Comparison of ENCODE assay signal across 23 cellular contexts in genomic region chr3:14730703-14731102, GRCh38. TPM values are rescaled to one million over a fixed set of nuclear protein-coding genes. Genes with fewer than 3 reads are reported as not detected.
DNase-seq lines count a peak whose midpoint lies in the region; ATAC-seq, FAIRE-seq and TF ChIP-seq lines count a peak whose summit lies in the region.
"Had no signal": no experiment of that assay in that cellular context is flagged by ENCODE, and none has a peak within 500 bp of the region (broad histone marks: within the 10 kb centered on the region; RNA-seq: fewer than 3 reads in every experiment).

No MANE protein-coding gene starts in this region.

- no peak overlapping the region for H3K4me3 ChIP-seq in A549
- H3K4me3 ChIP-seq in PC-3 (ENCODE audit: low read length), result no peak overlapping the region
- H3K4me3 ChIP-seq in bronchial epithelial cell (ENCODE audit: low read depth, low read length), result no peak overlapping the region
- H3K4me3 ChIP-seq: BLaER1 treated with 17β-estradiol and CSF1 and Interleukin-3, amounts not matched to agents 10 nM and 100 nM; GM23248 had no signal

- H3K9ac ChIP-seq in PC-3 (ENCODE audit: low read length), result no peak overlapping the region
- H3K9ac ChIP-seq: BLaER1 treated with 17β-estradiol and CSF1 and Interleukin-3, amounts not matched to agents 10 nM and 100 nM; GM23248 had no signal

- H3K27me3 ChIP-seq in PC-3 (ENCODE audit: low read length) (no peaks in the 10 kb centered on the region), bronchial epithelial cell (ENCODE audit: control insufficient read depth, insufficient read depth, low read length) (peaks cover 3% of the 10 kb centered on the region)
- H3K27me3 ChIP-seq: BE2C; BLaER1 treated with 17β-estradiol and CSF1 and Interleukin-3, amounts not matched to agents 10 nM and 100 nM had no signal

- peaks cover 10% of the 10 kb centered on the region; the same call in 2 of the 3 replicates for H3K4me1 ChIP-seq in A549
- peaks cover 7% of the 10 kb centered on the region for H3K4me1 ChIP-seq in PC-3 (ENCODE audit: insufficient read depth, low read length)
- H3K4me1 ChIP-seq: BE2C had no signal

- no peak overlapping the region for H2AFZ ChIP-seq in PC-3 (ENCODE audit: low read length)
- H2AFZ ChIP-seq: GM23248 had no signal

- TF ChIP-seq RAD21 in A549 (conservative IDR thresholded peaks at IDR 0.05 in 1 of 2, IDR thresholded peaks at IDR 0.05 in 1 of 2), result no peak

- ATAC-seq in A549 (peak; percentile 24 to 72; a peak in 3 of 6 replicates), PC-3 (peak; percentile 91)

- no TSS peak for BruUV-seq in PC-3 (replicated peaks; lab: Mats Ljungman, UMichigan)

- TF ChIP-seq CTCF in A549 (IDR thresholded peaks at IDR 0.05) (no peak), PC-3 (conservative IDR thresholded peaks at IDR 0.05; ENCODE audit: low read depth, low read length) (no peak), bronchial epithelial cell (IDR thresholded peaks at IDR 0.05; ENCODE audit: insufficient read depth, low read length, severe bottlenecking) (no peak)

- POLR2A ChIA-PET in A549 (lab: Yijun Ruan, JAX), result no interaction called here
- POLR2A ChIA-PET in PC-3 (lab: Charles Lee; ENCODE audit: unreplicated experiment), result no interaction called here

- TF ChIP-seq POLR2A in A549 (IDR thresholded peaks at IDR 0.05; ENCODE audit: low read length), result no peak

- no peaks in the 10 kb centered on the region for H3K9me2 ChIP-seq in PC-3 (replicated peaks; ENCODE audit: low read length)

- no peak for FAIRE-seq in A549 (lab: Jason Lieb, UNC)
- no peak for FAIRE-seq in bronchial epithelial cell (lab: Jason Lieb, UNC)
- FAIRE-seq: D721Med, G401.6, GM12892, H1 had no signal

- peak in 1 of 2 experiments; percentile 18 for DNase-seq in A549 (ENCODE audit: low read depth in 1 of 2, low spot score in 1 of 2)
- DNase-seq in NCI-H526 (lab: John Stamatoyannopoulos, UW), result peak; percentile 78 to 85
- DNase-seq in PC-3, result peak; percentile 56
- DNase-seq in bronchial epithelial cell (ENCODE audit: low read depth), result peak; percentile 8
- DNase-seq in AG20443 (ENCODE audit: low spot score), result no peak
- DNase-seq in caudate nucleus (lab: John Stamatoyannopoulos, UW), result no peak
- DNase-seq: AML-193; BE2C; CD4-positive, alpha-beta T cell; CD8-positive, alpha-beta memory T cell; DMS 273 treated with DMSO at 0.1 percent for 48 hours; DND-41; GM23248; H7; HCEC 1CT had no signal

- H3K36me3 ChIP-seq in PC-3 (ENCODE audit: low read depth, low read length), result no peaks in the 10 kb centered on the region
- H3K36me3 ChIP-seq in bronchial epithelial cell (ENCODE audit: control insufficient read depth, insufficient read depth, low read length), result no peaks in the 10 kb centered on the region
- H3K36me3 ChIP-seq: BE2C; BLaER1 treated with 17β-estradiol and CSF1 and Interleukin-3, amounts not matched to agents 10 nM and 100 nM had no signal

- H3F3A ChIP-seq in PC-3 (ENCODE audit: low read length, unreplicated experiment), result no peaks in the 10 kb centered on the region

- no peaks in the 10 kb centered on the region for H4K20me1 ChIP-seq in PC-3 (ENCODE audit: low read length)
- H4K20me1 ChIP-seq: BLaER1 treated with 17β-estradiol and CSF1 and Interleukin-3, amounts not matched to agents 10 nM and 100 nM had no signal

- no peak overlapping the region for H3K27ac ChIP-seq in A549
- H3K27ac ChIP-seq in PC-3 (ENCODE audit: low read length), result peak overlapping the region; percentile 21; the same call in 1 of the 2 replicates
- H3K27ac ChIP-seq in caudate nucleus (ENCODE audit: low read depth, low read length), result no peak overlapping the region
- H3K27ac ChIP-seq: BLaER1 treated with 17β-estradiol and CSF1 and Interleukin-3, amounts not matched to agents 10 nM and 100 nM; GM23248 had no signal

- H3K4me2 ChIP-seq in A549, result peak overlapping the region; percentile 42
- H3K4me2 ChIP-seq in PC-3 (ENCODE audit: low read length), result peak overlapping the region; percentile 14; the same call in 1 of the 2 replicates
- H3K4me2 ChIP-seq: BLaER1 treated with 17β-estradiol and CSF1 and Interleukin-3, amounts not matched to agents 10 nM and 100 nM had no signal

- intact Hi-C loops in PC-3 (cut with micrococcal nuclease), result no loop called here

- H3K9me3 ChIP-seq in A549, result no peaks in the 10 kb centered on the region
- no peaks in the 10 kb centered on the region for H3K9me3 ChIP-seq in PC-3 (ENCODE audit: low read length)
- H3K9me3 ChIP-seq: BE2C; BLaER1 treated with 17β-estradiol and CSF1 and Interleukin-3, amounts not matched to agents 10 nM and 100 nM had no signal

- WGBS in A549 (ENCODE audit: missing lambda C conversion rate), result 67% methylated on average over 5 of the region's 5 CpGs

- CTCF ChIA-PET in A549 (lab: Yijun Ruan, JAX), result no interaction called here
- CTCF ChIA-PET in PC-3 (lab: Charles Lee), result no interaction called here

- TF ChIP-seq EP300 in A549 (IDR thresholded peaks at IDR 0.05), result no peak

- H3K79me2 ChIP-seq in PC-3 (ENCODE audit: low read length), result no peaks in the 10 kb centered on the region

TF ChIP-seq in A549, 52 proteins besides CTCF, POLR2A, EP300 and RAD21:
- TF ChIP-seq ZSCAN20 (CRISPR knock-in tag; IDR thresholded peaks at IDR 0.05) (no peak), FOSL2 (IDR thresholded peaks at IDR 0.05) (no peak), FOSL2 (CRISPR knock-in tag; IDR thresholded peaks at IDR 0.05) (peak; percentile 19; the same call in 1 of the 2 replicates)

RNA-seq across cellular contexts. Expression of gene C3orf20, which starts 55.8 kb away (rescaled TPM):
- polyA plus RNA-seq in A549 (2011; rRNA removed) (0.05 and 0.15 TPM in 2 replicates), A549 (2017; fragmentation: RNase III; extraction: RNeasy Plus Mini Kit Qiagen cat#74134 plus additional on column Dnase treatment) (0.03 to 0.08 TPM in 2 of 3 replicates, not detected in the other)
- not detected in 2 replicates for polyA plus RNA-seq in A549 (2012; cell fraction: cytosol; rRNA removed)
- polyA plus RNA-seq in A549 (2012; cell fraction: nucleus; rRNA removed), result 0.02 and 0.10 TPM in 2 replicates
- 0.19 and 0.21 TPM in 2 replicates for polyA minus RNA-seq in A549 (2011; rRNA and poly(A)+ RNA removed)
- total RNA-seq in PC-3 (2014; rRNA removed) (not detected in 2 replicates), bronchial epithelial cell (under 0.01 TPM in 1 of 2 replicates, not detected in the other)
- total RNA-seq: A172, GM23248, H1 had no signal
- polyA plus RNA-seq: AG04450; CD14-positive monocyte; CD8-positive, alpha-beta memory T cell; GM23248; H1 had no signal

Comparison
In these comparisons a context has a peak if more than half of its experiments do, and no peak if none do; other contexts are left out.
1. DNase-seq: peak in NCI-H526 (2 of 2), PC-3 (single experiment) and bronchial epithelial cell (single experiment); none in AG20443 (single experiment) and caudate nucleus (0 of 61).